Comparison of ENCODE assay signal across 18 cellular contexts in the genomic region with DNA sequence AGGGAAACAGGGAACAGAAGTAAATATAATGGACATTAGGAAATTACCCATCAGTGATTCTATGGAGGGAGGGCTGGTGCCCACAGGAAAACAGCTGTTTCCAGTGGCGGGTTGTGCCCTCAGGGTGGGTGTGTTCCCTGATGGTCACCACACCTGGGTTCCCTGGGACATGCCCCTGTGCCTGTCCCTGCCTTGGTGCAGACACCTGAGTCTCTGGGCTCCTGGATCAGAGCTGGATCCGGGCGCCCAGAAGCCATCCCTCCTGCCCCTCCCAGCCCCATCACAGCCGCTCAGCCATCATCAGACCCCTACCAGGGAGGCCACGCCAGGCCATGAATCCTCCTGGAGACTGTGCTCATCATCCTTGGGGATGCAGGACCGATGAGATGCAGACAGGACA.
DNase-seq lines count a peak whose midpoint lies in the region; TF ChIP-seq lines count a peak whose summit lies in the region.
"Had no signal": no experiment of that assay in that cellular context is flagged by ENCODE, and none has a peak within 500 bp of the region (broad histone marks: within the 10 kb centered on the region; RNA-seq: fewer than 3 reads in every experiment).

No MANE protein-coding gene starts in this region.

- H3K79me1 ChIP-seq in neuronal stem cell (ENCODE audit: low read depth, low read length), result no peaks in the 10 kb centered on the region

- WGBS in neuronal stem cell (ENCODE audit: extremely low coverage in 2 of 2, insufficient read length in 2 of 2, insufficient replicate concordance in 1 of 2), 2 donors, result no CpG with 5 or more reads among the region's 6 CpGs
- 79 to 82% methylated on average over 6 of the region's 6 CpGs for WGBS in sigmoid colon, 2 donors

- H3K9ac ChIP-seq in neuronal stem cell (ENCODE audit: low read depth, low read length, poor library complexity), result no peak overlapping the region
- H3K9ac ChIP-seq: BLaER1 treated with 17β-estradiol and CSF1 and Interleukin-3, amounts not matched to agents 10 nM and 100 nM had no signal

- no peaks in the 10 kb centered on the region for H3K27me3 Mint-ChIP-seq in chondrocyte (ENCODE audit: low read depth)
- H3K27me3 Mint-ChIP-seq: B cell had no signal

- H4K91ac ChIP-seq in neuronal stem cell (ENCODE audit: low read depth, low read length, poor library complexity), result no peak overlapping the region

- H3K36me3 Mint-ChIP-seq in chondrocyte (ENCODE audit: low read depth), result peaks cover 2% of the 10 kb centered on the region
- H3K36me3 Mint-ChIP-seq: CD8-positive, alpha-beta T cell had no signal

- H3K4me2 ChIP-seq in neuronal stem cell (ENCODE audit: insufficient read depth, low read length, poor library complexity, severe bottlenecking), result no peak overlapping the region
- H3K4me2 ChIP-seq: BLaER1 treated with 17β-estradiol and CSF1 and Interleukin-3, amounts not matched to agents 10 nM and 100 nM had no signal

- no peak overlapping the region for H3K4me3 ChIP-seq in neuronal stem cell (ENCODE audit: low read length in 2 of 2)
- no peak overlapping the region for H3K4me3 ChIP-seq in sigmoid colon
- H3K4me3 ChIP-seq: BLaER1 treated with 17β-estradiol and CSF1 and Interleukin-3, amounts not matched to agents 10 nM and 100 nM had no signal

- H2AK5ac ChIP-seq in neuronal stem cell (ENCODE audit: low read depth, low read length), result no peak overlapping the region

- TF ChIP-seq CTCF in chondrocyte (IDR thresholded peaks at IDR 0.05) (no peak), sigmoid colon (IDR thresholded peaks at IDR 0.05) (no peak)

- peak; percentile 77 for DNase-seq in chondrocyte (ENCODE audit: low spot score)
- no peak for DNase-seq in neuronal stem cell (ENCODE audit: low spot score)
- peak; percentile 53 for DNase-seq in sigmoid colon
- no peak for DNase-seq in stimulated activated CD8-positive, alpha-beta memory T cell treated with anti-CD3 and anti-CD28 coated beads, Interleukin-4, amount 100 ng/mL, for 48 hours
- DNase-seq in NCI-H1694 treated with DMSO at 0.1 percent for 48 hours (lab: John Stamatoyannopoulos, UW), result no peak
- no peak for DNase-seq in globus pallidus (ENCODE audit: low spot score)
- no peak for DNase-seq in NCI-H2029 (lab: John Stamatoyannopoulos, UW)
- DNase-seq: 8988T; AML-193; Caco-2; Calu3; CD4-positive, alpha-beta T cell; CD8-positive, alpha-beta T cell; DMS79 treated with DMSO at 0.1 percent for 48 hours; GF-D8 had no signal

- H2BK15ac ChIP-seq in neuronal stem cell (ENCODE audit: low read length), result no peak overlapping the region

- no peak overlapping the region for H2AFZ ChIP-seq in neuronal stem cell (ENCODE audit: low read length)

- H2BK12ac ChIP-seq in neuronal stem cell (ENCODE audit: low read length), result no peak overlapping the region

- intact Hi-C loops in sigmoid colon (cut with DNase I), result no loop called here

- TF ChIP-seq EP300 in sigmoid colon (IDR thresholded peaks at IDR 0.05), result no peak

- H3K36me3 ChIP-seq in neuronal stem cell (replicated peaks in 1 of 2; ENCODE audit: control insufficient read depth in 2 of 2, insufficient read depth in 2 of 2, low read length in 2 of 2), result no peaks in the 10 kb centered on the region
- no peaks in the 10 kb centered on the region for H3K36me3 ChIP-seq in sigmoid colon
- H3K36me3 ChIP-seq: BLaER1 treated with 17β-estradiol and CSF1 and Interleukin-3, amounts not matched to agents 10 nM and 100 nM had no signal

- no peak overlapping the region for H3K4ac ChIP-seq in neuronal stem cell (ENCODE audit: low read length)

- H3K9me3 Mint-ChIP-seq in chondrocyte (ENCODE audit: low read depth), result peaks cover 8% of the 10 kb centered on the region

- H3K4me1 ChIP-seq in neuronal stem cell (ENCODE audit: control insufficient read depth in 2 of 2, insufficient read depth in 1 of 2, low read depth in 1 of 2, low read length in 2 of 2), result peaks cover 2% of the 10 kb centered on the region in 2 donors
- peaks cover 0 to 11% (median 6%) of the 10 kb centered on the region in 4 donors for H3K4me1 ChIP-seq in sigmoid colon
- H3K4me1 ChIP-seq: Caco-2 had no signal

- H3K27ac Mint-ChIP-seq in chondrocyte (ENCODE audit: unreplicated experiment), result no peak overlapping the region
- H3K27ac Mint-ChIP-seq: B cell; CD4-positive, alpha-beta T cell; CD8-positive, alpha-beta T cell had no signal

- peaks cover 0 to 4% (median 0%) of the 10 kb centered on the region in 3 experiments for H3K27me3 ChIP-seq in neuronal stem cell (ENCODE audit: control insufficient read depth in 3 of 3, insufficient read depth in 3 of 3, low read depth in 1 of 3, low read length in 3 of 3)
- H3K27me3 ChIP-seq in sigmoid colon, result peaks cover 0 to 6% (median 0%) of the 10 kb centered on the region in 3 donors
- H3K27me3 ChIP-seq: BLaER1 treated with 17β-estradiol and CSF1 and Interleukin-3, amounts not matched to agents 10 nM and 100 nM had no signal

- no peaks in the 10 kb centered on the region for H3K4me1 Mint-ChIP-seq in chondrocyte (ENCODE audit: low read depth)
- H3K4me1 Mint-ChIP-seq: B cell had no signal

- TF ChIP-seq POLR2A in sigmoid colon (IDR thresholded peaks at IDR 0.05), result no peak

- no peak overlapping the region for H3K4me3 Mint-ChIP-seq in chondrocyte (ENCODE audit: unreplicated experiment)
- H3K4me3 Mint-ChIP-seq: B cell; CD4-positive, alpha-beta T cell; CD8-positive, alpha-beta T cell had no signal

- H3K9me3 ChIP-seq in neuronal stem cell (replicated peaks in 1 of 2; ENCODE audit: control insufficient read depth in 2 of 2, insufficient read depth in 1 of 2, low read depth in 1 of 2, low read length in 2 of 2), result peaks cover 0 to 3% of the 10 kb centered on the region in 2 donors
- no peaks in the 10 kb centered on the region for H3K9me3 ChIP-seq in sigmoid colon
- H3K9me3 ChIP-seq: Caco-2 had no signal

- no peak overlapping the region for H2BK120ac ChIP-seq in neuronal stem cell (ENCODE audit: low read depth, low read length)

- H2BK5ac ChIP-seq in neuronal stem cell (ENCODE audit: low read length), result no peak overlapping the region

- no peak overlapping the region for H3K23ac ChIP-seq in neuronal stem cell (ENCODE audit: low read depth, low read length, poor library complexity)

- peak overlapping the region; percentile 3 for H4K8ac ChIP-seq in neuronal stem cell (ENCODE audit: low read depth, low read length)

- H3K27ac ChIP-seq in neuronal stem cell (replicated peaks; ENCODE audit: low read length), result no peak overlapping the region
- H3K27ac ChIP-seq in sigmoid colon, result no peak overlapping the region
- H3K27ac ChIP-seq: BLaER1 treated with 17β-estradiol and CSF1 and Interleukin-3, amounts not matched to agents 10 nM and 100 nM; C4-2B had no signal

- H3K14ac ChIP-seq in neuronal stem cell (ENCODE audit: low read length), result no peak overlapping the region

- no peak overlapping the region for H3K18ac ChIP-seq in neuronal stem cell (ENCODE audit: low read length)

Comparison
In these comparisons a context has a peak if more than half of its experiments do, and no peak if none do; other contexts are left out.
1. DNase-seq: peak in chondrocyte (single experiment) and sigmoid colon (single experiment); none in neuronal stem cell (single experiment), stimulated activated CD8-positive, alpha-beta memory T cell treated with anti-CD3 and anti-CD28 coated beads, Interleukin-4, amount 100 ng/mL, for 48 hours (single experiment), NCI-H1694 treated with DMSO at 0.1 percent for 48 hours (single experiment), globus pallidus (single experiment) and NCI-H2029 (single experiment).